ENCODE assay signal across 35 cellular contexts in the genomic region with DNA sequence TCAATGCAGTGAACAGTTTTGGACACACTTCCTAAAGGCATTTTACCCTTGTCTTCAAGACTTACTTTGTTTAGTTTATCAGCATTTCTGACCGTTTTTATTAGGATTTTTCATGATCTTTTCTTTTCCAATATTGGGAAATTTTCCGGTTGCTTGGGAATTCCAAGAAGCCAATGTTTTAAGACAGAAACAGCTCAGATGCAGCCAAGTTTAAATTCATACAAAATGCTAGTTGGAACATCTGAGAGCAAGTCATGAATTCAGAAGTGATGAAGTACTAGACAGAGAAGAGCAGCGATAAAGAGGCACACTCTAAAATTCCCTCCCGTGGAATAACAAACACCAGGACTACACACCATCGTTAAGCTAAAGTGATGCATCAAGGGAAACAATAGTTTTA.
"Had no signal": no experiment of that assay in that cellular context is flagged by ENCODE, and none has a peak within 500 bp of the region (broad histone marks: within the 10 kb centered on the region; RNA-seq: fewer than 3 reads in every experiment).

No MANE protein-coding gene starts in this region.

- H3K27me3 ChIP-seq: adrenal gland, body of pancreas, colonic mucosa, esophagus muscularis mucosa had no signal

- H3K4me3 ChIP-seq: adrenal gland, body of pancreas, colonic mucosa, dorsolateral prefrontal cortex, esophagus muscularis mucosa had no signal

- H3K36me3 ChIP-seq: adrenal gland, colonic mucosa, esophagus muscularis mucosa, WERI-Rb-1 had no signal

- H3K27ac ChIP-seq: adrenal gland, body of pancreas, colonic mucosa, dorsolateral prefrontal cortex, esophagus muscularis mucosa, WERI-Rb-1 had no signal

- ATAC-seq: activated CD4-positive, CD25-positive, alpha-beta regulatory T cell treated with anti-CD3 and anti-CD28 coated beads, Interleukin-2, amount 50 U/mL, for 24 hours; activated CD8-positive, alpha-beta memory T cell treated with anti-CD3 and anti-CD28 coated beads, Interleukin-2, amount 10 ng/mL, durations not matched to agents 7 days and 5 days; activated CD8-positive, alpha-beta T cell treated with anti-CD3 and anti-CD28 coated beads, Interleukin-2, amount 10 ng/mL, durations not matched to agents 7 days and 5 days; activated naive CD8-positive, alpha-beta T cell treated with anti-CD3 and anti-CD28 coated beads, Interleukin-2, amount 50 U/mL, for 24 hours; body of pancreas; T-cell had no signal

- H3K9me3 ChIP-seq: adrenal gland, colonic mucosa, esophagus muscularis mucosa had no signal

- H3K27ac Mint-ChIP-seq: activated B cell treated with CpG ODN at 0.5 μM for 24 hours; activated CD8-positive, alpha-beta memory T cell treated with anti-CD3 and anti-CD28 coated beads, Interleukin-2, amount 10 ng/mL, durations not matched to agents 7 days and 5 days; activated CD8-positive, alpha-beta T cell treated with anti-CD3 and anti-CD28 coated beads, Interleukin-2, amount 10 ng/mL, durations not matched to agents 7 days and 5 days; activated naive CD4-positive, alpha-beta T cell treated with anti-CD3 and anti-CD28 coated beads for 36 hours; activated naive CD4-positive, alpha-beta T cell treated with anti-CD3 and anti-CD28 coated beads, Interleukin-2, amount 50 U/mL, for 24 hours; activated naive CD8-positive, alpha-beta T cell treated with anti-CD3 and anti-CD28 coated beads for 36 hours; activated naive CD8-positive, alpha-beta T cell treated with anti-CD3 and anti-CD28 coated beads, Interleukin-2, amount 50 U/mL, for 24 hours; activated T-helper 1 cell treated with anti-CD3 and anti-CD28 coated beads, Interleukin-12 subunit alpha, Interleukin-12 subunit beta, Interleukin-2, Interleukin-4 antibody, amounts not matched to agents 30 ng/mL and 10 ng/mL and 1 ng/mL, durations not matched to agents 14 hours and 24 hours and 36 hours; activated T-helper 2 cell treated with anti-CD3 and anti-CD28 coated beads, Interferon-gamma antibody, Interleukin-2, Interleukin-4, amounts not matched to agents 10 μg/mL and 5 μg/mL and 100 μg/mL, durations not matched to agents 14 hours and 24 hours and 36 hours; endodermal cell; T-cell; T-helper 1 cell treated with Interleukin-12 subunit alpha and Interleukin-12 subunit beta and Interleukin-4 antibody, amounts not matched to agents 30 μg/mL and 1 μg/mL, for 36 hours had no signal

- H3K4me3 Mint-ChIP-seq: activated B cell treated with CpG ODN at 0.5 μM for 24 hours; activated CD8-positive, alpha-beta memory T cell treated with anti-CD3 and anti-CD28 coated beads, Interleukin-2, amount 10 ng/mL, durations not matched to agents 7 days and 5 days; activated CD8-positive, alpha-beta T cell treated with anti-CD3 and anti-CD28 coated beads, Interleukin-2, amount 10 ng/mL, durations not matched to agents 7 days and 5 days; activated naive CD4-positive, alpha-beta T cell treated with anti-CD3 and anti-CD28 coated beads for 36 hours; activated naive CD4-positive, alpha-beta T cell treated with anti-CD3 and anti-CD28 coated beads, Interleukin-2, amount 50 U/mL, for 24 hours; activated naive CD8-positive, alpha-beta T cell treated with anti-CD3 and anti-CD28 coated beads for 36 hours; activated naive CD8-positive, alpha-beta T cell treated with anti-CD3 and anti-CD28 coated beads, Interleukin-2, amount 50 U/mL, for 24 hours; activated T-helper 1 cell treated with anti-CD3 and anti-CD28 coated beads, Interleukin-12 subunit alpha, Interleukin-12 subunit beta, Interleukin-2, Interleukin-4 antibody, amounts not matched to agents 30 ng/mL and 10 ng/mL and 1 ng/mL, durations not matched to agents 14 hours and 24 hours and 36 hours; endodermal cell; T-cell; T-helper 1 cell treated with Interleukin-12 subunit alpha and Interleukin-12 subunit beta and Interleukin-4 antibody, amounts not matched to agents 30 μg/mL and 1 μg/mL, for 36 hours had no signal

- H3K4me1 Mint-ChIP-seq: activated B cell treated with CpG ODN at 0.5 μM for 24 hours; activated CD8-positive, alpha-beta memory T cell treated with anti-CD3 and anti-CD28 coated beads, Interleukin-2, amount 10 ng/mL, durations not matched to agents 7 days and 5 days; activated naive CD4-positive, alpha-beta T cell treated with anti-CD3 and anti-CD28 coated beads, Interleukin-2, amount 50 U/mL, for 24 hours; activated naive CD8-positive, alpha-beta T cell treated with anti-CD3 and anti-CD28 coated beads, Interleukin-2, amount 50 U/mL, for 24 hours; T-cell had no signal

- DNase-seq: activated B cell treated with CpG ODN at 0.5 μM for 24 hours; activated CD4-positive, alpha-beta T cell treated with anti-CD3 and anti-CD28 coated beads for 48 hours; activated CD4-positive, alpha-beta T cell treated with anti-CD3 and anti-CD28 coated beads, Interleukin-2, amount 50 U/mL, for 1 hour; activated CD4-positive, alpha-beta T cell treated with anti-CD3 and anti-CD28 coated beads, Interleukin-2, amount 50 U/mL, for 48 hours; activated CD8-positive, alpha-beta memory T cell treated with anti-CD3 and anti-CD28 coated beads, Interleukin-2, amount 10 ng/mL, durations not matched to agents 7 days and 5 days; activated CD8-positive, alpha-beta memory T cell treated with anti-CD3 and anti-CD28 coated beads, Interleukin-2, amount 50 U/mL, for 4 hours; activated CD8-positive, alpha-beta T cell treated with anti-CD3 and anti-CD28 coated beads, Interleukin-2, amount 10 ng/mL, durations not matched to agents 7 days and 5 days; activated effector memory CD4-positive, alpha-beta T cell treated with anti-CD3 and anti-CD28 coated beads, Interleukin-2, amount 50 U/mL, for 16 hours; activated naive CD4-positive, alpha-beta T cell treated with anti-CD3 and anti-CD28 coated beads for 36 hours; activated naive CD8-positive, alpha-beta T cell treated with anti-CD3 and anti-CD28 coated beads for 36 hours; activated naive CD8-positive, alpha-beta T cell treated with anti-CD3 and anti-CD28 coated beads, Interleukin-2, amount 50 U/mL, for 24 hours; activated T-cell treated with anti-CD3 and anti-CD28 coated beads, Interleukin-2, amount 50 U/mL, for 1 hour; activated T-cell treated with anti-CD3 and anti-CD28 coated beads, Interleukin-2, amount 50 U/mL, for 48 hours; adrenal gland; amygdala; aorta; body of pancreas; caudate nucleus; cerebellar nuclear complex; colonic mucosa; dorsolateral prefrontal cortex; effector memory CD4-positive, alpha-beta T cell; endodermal cell; erythroblast; foreskin fibroblast; head of caudate nucleus; T-cell; T1000; WERI-Rb-1 had no signal

- H3K27me3 Mint-ChIP-seq: activated B cell treated with CpG ODN at 0.5 μM for 24 hours had no signal

- H3K9me3 Mint-ChIP-seq: activated naive CD4-positive, alpha-beta T cell treated with anti-CD3 and anti-CD28 coated beads for 36 hours; activated naive CD4-positive, alpha-beta T cell treated with anti-CD3 and anti-CD28 coated beads, Interleukin-2, amount 50 U/mL, for 24 hours; activated naive CD8-positive, alpha-beta T cell treated with anti-CD3 and anti-CD28 coated beads, Interleukin-2, amount 50 U/mL, for 24 hours; activated T-helper 1 cell treated with anti-CD3 and anti-CD28 coated beads, Interleukin-12 subunit alpha, Interleukin-12 subunit beta, Interleukin-2, Interleukin-4 antibody, amounts not matched to agents 30 ng/mL and 10 ng/mL and 1 ng/mL, durations not matched to agents 14 hours and 24 hours and 36 hours; T-helper 1 cell treated with Interleukin-12 subunit alpha and Interleukin-12 subunit beta and Interleukin-4 antibody, amounts not matched to agents 30 μg/mL and 1 μg/mL, for 36 hours had no signal

- H3K4me1 ChIP-seq: adrenal gland, colonic mucosa, esophagus muscularis mucosa had no signal

- H3K36me3 Mint-ChIP-seq: activated CD8-positive, alpha-beta memory T cell treated with anti-CD3 and anti-CD28 coated beads, Interleukin-2, amount 10 ng/mL, durations not matched to agents 7 days and 5 days; activated naive CD4-positive, alpha-beta T cell treated with anti-CD3 and anti-CD28 coated beads, Interleukin-2, amount 50 U/mL, for 24 hours had no signal
